Comparison of ENCODE assay signal across 1 cellular context in the genomic region with DNA sequence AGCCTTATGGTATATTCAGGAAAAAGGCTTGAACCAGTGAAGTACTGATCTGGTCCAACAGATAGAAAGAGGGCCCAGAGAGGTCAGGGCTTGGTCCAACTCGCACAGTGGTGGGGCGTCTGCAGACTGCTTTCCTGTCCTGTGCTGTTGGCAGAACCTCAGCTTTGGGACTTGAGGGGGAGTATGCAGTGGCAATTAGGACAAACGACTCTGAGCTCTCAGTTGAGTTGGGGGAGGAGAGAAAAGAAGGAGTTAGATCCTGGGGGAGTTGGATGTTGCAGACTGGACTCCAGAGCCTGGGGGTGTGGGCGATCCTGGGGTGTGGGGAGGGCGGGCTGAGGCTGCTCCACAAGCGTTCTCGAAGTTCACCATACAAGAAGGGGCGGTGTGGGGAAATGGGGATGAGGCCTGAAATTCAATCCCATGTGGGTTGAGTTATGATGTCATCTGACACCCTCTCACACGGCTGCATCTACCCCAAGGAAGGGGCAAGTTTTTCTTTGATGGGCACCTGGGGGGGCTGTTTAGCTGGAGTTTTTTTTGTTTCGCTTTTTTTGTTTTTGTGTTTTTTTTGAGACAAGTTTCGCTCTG.
TF ChIP-seq lines count a peak whose summit lies in the region.

No MANE protein-coding gene starts in this region.

TF ChIP-seq in K562, 482 proteins besides CTCF, POLR2A, EP300 and RAD21:
- 0 out of 2 replicates have a peak, but pooled peaks have one; percentile 18 for TF ChIP-seq EGR1 (conservative IDR thresholded peaks at IDR 0.05)
- no peak for TF ChIP-seq HSF4 (CRISPR knock-in tag; IDR thresholded peaks at IDR 0.05; ENCODE audit: borderline replicate concordance)
